1 cellular context compared by ENCODE assay signal in the genomic region with DNA sequence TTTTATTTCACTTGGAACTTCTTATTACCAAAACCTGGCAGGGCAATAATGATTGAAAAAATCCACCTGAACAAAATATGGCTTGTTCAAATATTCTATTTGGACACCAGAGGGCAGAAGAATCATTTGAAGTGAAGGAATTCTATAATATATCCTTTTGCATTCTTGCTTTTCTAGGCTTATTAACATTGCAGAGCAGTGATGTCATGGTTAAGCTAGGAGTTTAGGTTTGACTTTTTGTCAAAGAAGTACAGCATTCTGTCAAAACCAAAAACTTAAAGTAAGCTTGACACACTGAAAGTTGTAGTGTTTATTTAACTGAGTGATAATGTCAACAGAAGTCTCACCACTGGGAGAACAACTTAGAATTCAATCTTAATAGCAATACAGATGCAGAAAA.
A peak's percentile ranks its signal among the peaks of the same experiment; 100 is the strongest.
TF ChIP-seq lines count a peak whose summit lies in the region.

No MANE protein-coding gene starts in this region.

TF ChIP-seq in H1, 55 proteins besides CTCF, POLR2A, EP300 and RAD21:
- TF ChIP-seq, protein P1, sequence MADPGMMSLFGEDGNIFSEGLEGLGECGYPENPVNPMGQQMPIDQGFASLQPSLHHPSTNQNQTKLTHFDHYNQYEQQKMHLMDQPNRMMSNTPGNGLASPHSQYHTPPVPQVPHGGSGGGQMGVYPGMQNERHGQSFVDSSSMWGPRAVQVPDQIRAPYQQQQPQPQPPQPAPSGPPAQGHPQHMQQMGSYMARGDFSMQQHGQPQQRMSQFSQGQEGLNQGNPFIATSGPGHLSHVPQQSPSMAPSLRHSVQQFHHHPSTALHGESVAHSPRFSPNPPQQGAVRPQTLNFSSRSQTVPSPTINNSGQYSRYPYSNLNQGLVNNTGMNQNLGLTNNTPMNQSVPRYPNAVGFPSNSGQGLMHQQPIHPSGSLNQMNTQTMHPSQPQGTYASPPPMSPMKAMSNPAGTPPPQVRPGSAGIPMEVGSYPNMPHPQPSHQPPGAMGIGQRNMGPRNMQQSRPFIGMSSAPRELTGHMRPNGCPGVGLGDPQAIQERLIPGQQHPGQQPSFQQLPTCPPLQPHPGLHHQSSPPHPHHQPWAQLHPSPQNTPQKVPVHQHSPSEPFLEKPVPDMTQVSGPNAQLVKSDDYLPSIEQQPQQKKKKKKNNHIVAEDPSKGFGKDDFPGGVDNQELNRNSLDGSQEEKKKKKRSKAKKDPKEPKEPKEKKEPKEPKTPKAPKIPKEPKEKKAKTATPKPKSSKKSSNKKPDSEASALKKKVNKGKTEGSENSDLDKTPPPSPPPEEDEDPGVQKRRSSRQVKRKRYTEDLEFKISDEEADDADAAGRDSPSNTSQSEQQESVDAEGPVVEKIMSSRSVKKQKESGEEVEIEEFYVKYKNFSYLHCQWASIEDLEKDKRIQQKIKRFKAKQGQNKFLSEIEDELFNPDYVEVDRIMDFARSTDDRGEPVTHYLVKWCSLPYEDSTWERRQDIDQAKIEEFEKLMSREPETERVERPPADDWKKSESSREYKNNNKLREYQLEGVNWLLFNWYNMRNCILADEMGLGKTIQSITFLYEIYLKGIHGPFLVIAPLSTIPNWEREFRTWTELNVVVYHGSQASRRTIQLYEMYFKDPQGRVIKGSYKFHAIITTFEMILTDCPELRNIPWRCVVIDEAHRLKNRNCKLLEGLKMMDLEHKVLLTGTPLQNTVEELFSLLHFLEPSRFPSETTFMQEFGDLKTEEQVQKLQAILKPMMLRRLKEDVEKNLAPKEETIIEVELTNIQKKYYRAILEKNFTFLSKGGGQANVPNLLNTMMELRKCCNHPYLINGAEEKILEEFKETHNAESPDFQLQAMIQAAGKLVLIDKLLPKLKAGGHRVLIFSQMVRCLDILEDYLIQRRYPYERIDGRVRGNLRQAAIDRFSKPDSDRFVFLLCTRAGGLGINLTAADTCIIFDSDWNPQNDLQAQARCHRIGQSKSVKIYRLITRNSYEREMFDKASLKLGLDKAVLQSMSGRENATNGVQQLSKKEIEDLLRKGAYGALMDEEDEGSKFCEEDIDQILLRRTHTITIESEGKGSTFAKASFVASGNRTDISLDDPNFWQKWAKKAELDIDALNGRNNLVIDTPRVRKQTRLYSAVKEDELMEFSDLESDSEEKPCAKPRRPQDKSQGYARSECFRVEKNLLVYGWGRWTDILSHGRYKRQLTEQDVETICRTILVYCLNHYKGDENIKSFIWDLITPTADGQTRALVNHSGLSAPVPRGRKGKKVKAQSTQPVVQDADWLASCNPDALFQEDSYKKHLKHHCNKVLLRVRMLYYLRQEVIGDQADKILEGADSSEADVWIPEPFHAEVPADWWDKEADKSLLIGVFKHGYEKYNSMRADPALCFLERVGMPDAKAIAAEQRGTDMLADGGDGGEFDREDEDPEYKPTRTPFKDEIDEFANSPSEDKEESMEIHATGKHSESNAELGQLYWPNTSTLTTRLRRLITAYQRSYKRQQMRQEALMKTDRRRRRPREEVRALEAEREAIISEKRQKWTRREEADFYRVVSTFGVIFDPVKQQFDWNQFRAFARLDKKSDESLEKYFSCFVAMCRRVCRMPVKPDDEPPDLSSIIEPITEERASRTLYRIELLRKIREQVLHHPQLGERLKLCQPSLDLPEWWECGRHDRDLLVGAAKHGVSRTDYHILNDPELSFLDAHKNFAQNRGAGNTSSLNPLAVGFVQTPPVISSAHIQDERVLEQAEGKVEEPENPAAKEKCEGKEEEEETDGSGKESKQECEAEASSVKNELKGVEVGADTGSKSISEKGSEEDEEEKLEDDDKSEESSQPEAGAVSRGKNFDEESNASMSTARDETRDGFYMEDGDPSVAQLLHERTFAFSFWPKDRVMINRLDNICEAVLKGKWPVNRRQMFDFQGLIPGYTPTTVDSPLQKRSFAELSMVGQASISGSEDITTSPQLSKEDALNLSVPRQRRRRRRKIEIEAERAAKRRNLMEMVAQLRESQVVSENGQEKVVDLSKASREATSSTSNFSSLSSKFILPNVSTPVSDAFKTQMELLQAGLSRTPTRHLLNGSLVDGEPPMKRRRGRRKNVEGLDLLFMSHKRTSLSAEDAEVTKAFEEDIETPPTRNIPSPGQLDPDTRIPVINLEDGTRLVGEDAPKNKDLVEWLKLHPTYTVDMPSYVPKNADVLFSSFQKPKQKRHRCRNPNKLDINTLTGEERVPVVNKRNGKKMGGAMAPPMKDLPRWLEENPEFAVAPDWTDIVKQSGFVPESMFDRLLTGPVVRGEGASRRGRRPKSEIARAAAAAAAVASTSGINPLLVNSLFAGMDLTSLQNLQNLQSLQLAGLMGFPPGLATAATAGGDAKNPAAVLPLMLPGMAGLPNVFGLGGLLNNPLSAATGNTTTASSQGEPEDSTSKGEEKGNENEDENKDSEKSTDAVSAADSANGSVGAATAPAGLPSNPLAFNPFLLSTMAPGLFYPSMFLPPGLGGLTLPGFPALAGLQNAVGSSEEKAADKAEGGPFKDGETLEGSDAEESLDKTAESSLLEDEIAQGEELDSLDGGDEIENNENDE (IDR thresholded peaks at IDR 0.05; ENCODE audit: insufficient replicate concordance, low read length), result no peak
- no peak for TF ChIP-seq GTF2F1 (IDR thresholded peaks at IDR 0.05; ENCODE audit: borderline replicate concordance, low read depth, low read length)
- no peak for TF ChIP-seq RXRA (IDR thresholded peaks at IDR 0.05; ENCODE audit: insufficient read depth, low read depth, low read length)
- no peak for TF ChIP-seq RNF2 (IDR thresholded peaks at IDR 0.05; ENCODE audit: borderline replicate concordance, low read depth, low read length, missing control alignments, poor library complexity, severe bottlenecking)
- no peak for TF ChIP-seq PHF8 (conservative IDR thresholded peaks at IDR 0.05; ENCODE audit: low read depth, low read length)
- no peak for TF ChIP-seq SIN3A (conservative IDR thresholded peaks at IDR 0.05 in 1 of 2, IDR thresholded peaks at IDR 0.05 in 1 of 2; ENCODE audit: low read depth in 1 of 2, low read length in 2 of 2)
- peak; percentile 23; the same call in 1 of the 2 replicates for TF ChIP-seq JUN (IDR thresholded peaks at IDR 0.05; ENCODE audit: low read depth, low read length)
- TF ChIP-seq GABPA (IDR thresholded peaks at IDR 0.05; ENCODE audit: borderline replicate concordance, insufficient read depth, low read length), result no peak
- TF ChIP-seq SIRT6 (IDR thresholded peaks at IDR 0.05; ENCODE audit: low read length), result no peak
- TF ChIP-seq JUND (IDR thresholded peaks at IDR 0.05; ENCODE audit: low read length), result 0 out of 2 replicates have a peak, but pooled peaks have one; percentile 28
- no peak for TF ChIP-seq KDM4A (IDR thresholded peaks at IDR 0.05; ENCODE audit: low read depth, low read length, severe bottlenecking)
- no peak for TF ChIP-seq MAFK (IDR thresholded peaks at IDR 0.05; ENCODE audit: low read depth, low read length)
- TF ChIP-seq TBP (IDR thresholded peaks at IDR 0.05; ENCODE audit: low read depth, low read length), result no peak
